In genomic region chr3:60048447-60048848, GRCh38 we compare ENCODE assay signal across 14 cellular contexts.
DNase-seq lines count a peak whose midpoint lies in the region; ATAC-seq and TF ChIP-seq lines count a peak whose summit lies in the region.
"Had no signal": no experiment of that assay in that cellular context is flagged by ENCODE, and none has a peak within 500 bp of the region (broad histone marks: within the 10 kb centered on the region; RNA-seq: fewer than 3 reads in every experiment).

No MANE protein-coding gene starts in this region.

- no peaks in the 10 kb centered on the region for H3K27me3 ChIP-seq in CD4-positive, alpha-beta T cell (ENCODE audit: control insufficient read depth, insufficient read depth, low read length)
- no peaks in the 10 kb centered on the region for H3K27me3 ChIP-seq in effector memory CD4-positive, alpha-beta T cell (replicated peaks; ENCODE audit: control insufficient read depth, insufficient read depth, low read length, poor library complexity, severe bottlenecking)
- H3K27me3 ChIP-seq in aorta (ENCODE audit: control insufficient read depth in 1 of 2, insufficient read depth in 2 of 2, low read length in 1 of 2) = no peaks in the 10 kb centered on the region
- no peaks in the 10 kb centered on the region for H3K27me3 ChIP-seq in foreskin keratinocyte
- H3K27me3 ChIP-seq: testis had no signal

- peaks cover 6% of the 10 kb centered on the region for H3K9me3 Mint-ChIP-seq in CD4-positive, alpha-beta T cell
- H3K9me3 Mint-ChIP-seq in T-helper 1 cell treated with Interleukin-12 subunit alpha and Interleukin-12 subunit beta and Interleukin-4 antibody, amounts not matched to agents 30 μg/mL and 1 μg/mL, for 36 hours = peaks cover 45% of the 10 kb centered on the region
- H3K9me3 Mint-ChIP-seq in activated CD8-positive, alpha-beta memory T cell treated with anti-CD3 and anti-CD28 coated beads, Interleukin-2, amount 10 ng/mL, durations not matched to agents 7 days and 5 days (ENCODE audit: low read depth) = no peaks in the 10 kb centered on the region

- peak overlapping the region; percentile 93 for H3K27ac Mint-ChIP-seq in CD4-positive, alpha-beta T cell
- H3K27ac Mint-ChIP-seq in T-helper 1 cell treated with Interleukin-12 subunit alpha and Interleukin-12 subunit beta and Interleukin-4 antibody, amounts not matched to agents 30 μg/mL and 1 μg/mL, for 36 hours = peak overlapping the region; percentile 92
- peak overlapping the region; percentile 66 for H3K27ac Mint-ChIP-seq in activated CD8-positive, alpha-beta memory T cell treated with anti-CD3 and anti-CD28 coated beads, Interleukin-2, amount 10 ng/mL, durations not matched to agents 7 days and 5 days
- H3K27ac Mint-ChIP-seq: activated B cell treated with CpG ODN at 0.5 μM for 24 hours, nephron had no signal

- peaks cover 6% of the 10 kb centered on the region for H3K9me3 ChIP-seq in CD4-positive, alpha-beta T cell (ENCODE audit: control insufficient read depth, low read length)
- no peaks in the 10 kb centered on the region for H3K9me3 ChIP-seq in effector memory CD4-positive, alpha-beta T cell (ENCODE audit: control insufficient read depth, low read length)
- H3K9me3 ChIP-seq in aorta (ENCODE audit: control insufficient read depth, low read length) = no peaks in the 10 kb centered on the region
- H3K9me3 ChIP-seq: psoas muscle, testis had no signal

- peak overlapping the region; percentile 59 for H3K27ac ChIP-seq in CD4-positive, alpha-beta T cell (ENCODE audit: low read depth, low read length)
- peak overlapping the region; percentile 61 for H3K27ac ChIP-seq in effector memory CD4-positive, alpha-beta T cell (ENCODE audit: insufficient read depth, low read length, poor library complexity, severe bottlenecking)
- no peak overlapping the region for H3K27ac ChIP-seq in aorta (ENCODE audit: low read depth in 1 of 2, low read length in 2 of 2)
- H3K27ac ChIP-seq in foreskin keratinocyte = no peak overlapping the region
- H3K27ac ChIP-seq: psoas muscle, testis had no signal

- TF ChIP-seq CTCF in CD4-positive, alpha-beta T cell (IDR thresholded peaks at IDR 0.05) = no peak
- no peak for TF ChIP-seq CTCF in foreskin keratinocyte (conservative IDR thresholded peaks at IDR 0.05)

- peaks cover 77% of the 10 kb centered on the region for H3K36me3 Mint-ChIP-seq in CD4-positive, alpha-beta T cell (ENCODE audit: low read depth)
- H3K36me3 Mint-ChIP-seq in T-helper 1 cell treated with Interleukin-12 subunit alpha and Interleukin-12 subunit beta and Interleukin-4 antibody, amounts not matched to agents 30 μg/mL and 1 μg/mL, for 36 hours (ENCODE audit: low read depth) = peaks cover 50% of the 10 kb centered on the region
- peaks cover 15% of the 10 kb centered on the region for H3K36me3 Mint-ChIP-seq in activated CD8-positive, alpha-beta memory T cell treated with anti-CD3 and anti-CD28 coated beads, Interleukin-2, amount 10 ng/mL, durations not matched to agents 7 days and 5 days

- H3K27me3 Mint-ChIP-seq in CD4-positive, alpha-beta T cell = no peaks in the 10 kb centered on the region
- no peaks in the 10 kb centered on the region for H3K27me3 Mint-ChIP-seq in T-helper 1 cell treated with Interleukin-12 subunit alpha and Interleukin-12 subunit beta and Interleukin-4 antibody, amounts not matched to agents 30 μg/mL and 1 μg/mL, for 36 hours (ENCODE audit: low read depth)
- no peaks in the 10 kb centered on the region for H3K27me3 Mint-ChIP-seq in activated CD8-positive, alpha-beta memory T cell treated with anti-CD3 and anti-CD28 coated beads, Interleukin-2, amount 10 ng/mL, durations not matched to agents 7 days and 5 days
- H3K27me3 Mint-ChIP-seq: activated B cell treated with CpG ODN at 0.5 μM for 24 hours had no signal

- H3K4me3 ChIP-seq in effector memory CD4-positive, alpha-beta T cell (ENCODE audit: insufficient read depth, low read depth, low read length, poor library complexity, severe bottlenecking) = peak overlapping the region; percentile 16
- H3K4me3 ChIP-seq in aorta (ENCODE audit: low read length in 2 of 2) = no peak overlapping the region
- H3K4me3 ChIP-seq: psoas muscle, testis had no signal

- H3K4me3 Mint-ChIP-seq in CD4-positive, alpha-beta T cell = peak overlapping the region; percentile 76
- peak overlapping the region; percentile 68 for H3K4me3 Mint-ChIP-seq in T-helper 1 cell treated with Interleukin-12 subunit alpha and Interleukin-12 subunit beta and Interleukin-4 antibody, amounts not matched to agents 30 μg/mL and 1 μg/mL, for 36 hours
- no peak overlapping the region for H3K4me3 Mint-ChIP-seq in activated CD8-positive, alpha-beta memory T cell treated with anti-CD3 and anti-CD28 coated beads, Interleukin-2, amount 10 ng/mL, durations not matched to agents 7 days and 5 days
- H3K4me3 Mint-ChIP-seq: activated B cell treated with CpG ODN at 0.5 μM for 24 hours, nephron had no signal

- H3K36me3 ChIP-seq in effector memory CD4-positive, alpha-beta T cell (ENCODE audit: control insufficient read depth, insufficient read depth, low read length) = no peaks in the 10 kb centered on the region
- H3K36me3 ChIP-seq in aorta (ENCODE audit: control insufficient read depth in 1 of 2, insufficient read depth in 2 of 2, low read length in 1 of 2) = no peaks in the 10 kb centered on the region

- WGBS in aorta, 2 donors = 87 to 96% methylated on average over 12 of the region's 12 CpGs

- CTCF ChIA-PET in CD4-positive, alpha-beta T cell (lab: Charles Lee) = interaction anchor here (1.8 kb wide), 1 partner anchor 17 kb away, joined by 4 read pairs; no protein-coding TSS in a partner anchor
- CTCF ChIA-PET in activated CD8-positive, alpha-beta memory T cell treated with anti-CD3 and anti-CD28 coated beads, Interleukin-2, amount 10 ng/mL, durations not matched to agents 7 days and 5 days (lab: Charles Lee) = interaction anchor here (0.6 kb wide), 1 partner anchor 14 kb away, joined by 3 read pairs; no protein-coding TSS in a partner anchor

- ATAC-seq in CD4-positive, alpha-beta T cell (ENCODE audit: poor library complexity) = peak; percentile 84
- peak; percentile 53 for ATAC-seq in activated CD8-positive, alpha-beta memory T cell treated with anti-CD3 and anti-CD28 coated beads, Interleukin-2, amount 10 ng/mL, durations not matched to agents 7 days and 5 days
- ATAC-seq in aorta (ENCODE audit: low FRiP score) (no peak), foreskin keratinocyte (no peak), GM18511 (IDR thresholded peaks at IDR 0.05; ENCODE audit: unreplicated experiment) (no peak)
- ATAC-seq: psoas muscle had no signal

- peaks cover 91% of the 10 kb centered on the region for H3K4me1 Mint-ChIP-seq in CD4-positive, alpha-beta T cell (ENCODE audit: low read depth)
- H3K4me1 Mint-ChIP-seq in T-helper 1 cell treated with Interleukin-12 subunit alpha and Interleukin-12 subunit beta and Interleukin-4 antibody, amounts not matched to agents 30 μg/mL and 1 μg/mL, for 36 hours (ENCODE audit: low read depth) = peaks cover 69% of the 10 kb centered on the region
- peaks cover 29% of the 10 kb centered on the region for H3K4me1 Mint-ChIP-seq in activated CD8-positive, alpha-beta memory T cell treated with anti-CD3 and anti-CD28 coated beads, Interleukin-2, amount 10 ng/mL, durations not matched to agents 7 days and 5 days
- H3K4me1 Mint-ChIP-seq: activated B cell treated with CpG ODN at 0.5 μM for 24 hours had no signal

- intact Hi-C loops in CD4-positive, alpha-beta T cell (cut with DNase I, micrococcal nuclease) = loop anchor here in 1 of 2 experiments (1.0 to 2.0 kb wide), 2 partner anchors 32 to 38 kb away; no protein-coding TSS in a partner anchor
- intact Hi-C loops in aorta (cut with DNase I) = no loop called here

- peak in 6 of 10 experiments; percentile 15 to 38 (median 20) for DNase-seq in CD4-positive, alpha-beta T cell
- DNase-seq in activated CD8-positive, alpha-beta memory T cell treated with anti-CD3 and anti-CD28 coated beads, Interleukin-2, amount 10 ng/mL, durations not matched to agents 7 days and 5 days = peak; percentile 42
- DNase-seq in effector memory CD4-positive, alpha-beta T cell = no peak
- DNase-seq in aorta (no peak), foreskin keratinocyte (no peak), GF-D8 (lab: John Stamatoyannopoulos, UW) (no peak)
- DNase-seq: activated B cell treated with CpG ODN at 0.5 μM for 24 hours, Karpas-422, NCI-H1105 treated with DMSO at 0.1 percent for 48 hours, psoas muscle, testis had no signal

- peaks cover 6% of the 10 kb centered on the region for H3K4me1 ChIP-seq in effector memory CD4-positive, alpha-beta T cell (ENCODE audit: control insufficient read depth, insufficient read depth, low read length, poor library complexity, severe bottlenecking)
- no peaks in the 10 kb centered on the region for H3K4me1 ChIP-seq in aorta (ENCODE audit: control insufficient read depth in 1 of 2, insufficient read depth in 2 of 2, low read length in 2 of 2)
- H3K4me1 ChIP-seq in foreskin keratinocyte = peaks cover 6% of the 10 kb centered on the region
- H3K4me1 ChIP-seq: psoas muscle, testis had no signal

- POLR2A ChIA-PET in CD4-positive, alpha-beta T cell (lab: Charles Lee) = interaction anchor here (0.8 to 2.0 kb wide), 8 partner anchors 10 to 38 kb away, joined by 3 to 16 read pairs (median 4); no protein-coding TSS in a partner anchor

Comparison
In these comparisons a context has a peak if more than half of its experiments do, and no peak if none do; other contexts are left out.
1. ATAC-seq: peak in CD4-positive, alpha-beta T cell (single experiment) and activated CD8-positive, alpha-beta memory T cell treated with anti-CD3 and anti-CD28 coated beads, Interleukin-2, amount 10 ng/mL, durations not matched to agents 7 days and 5 days (single experiment); none in aorta (single experiment), foreskin keratinocyte (single experiment) and GM18511 (single experiment).
2. DNase-seq: peak in CD4-positive, alpha-beta T cell (6 of 10) and activated CD8-positive, alpha-beta memory T cell treated with anti-CD3 and anti-CD28 coated beads, Interleukin-2, amount 10 ng/mL, durations not matched to agents 7 days and 5 days (single experiment); none in effector memory CD4-positive, alpha-beta T cell (0 of 3), aorta (0 of 2), foreskin keratinocyte (0 of 2) and GF-D8 (single experiment).
3. H3K27ac ChIP-seq: peak in CD4-positive, alpha-beta T cell (single experiment) and effector memory CD4-positive, alpha-beta T cell (single experiment); none in aorta (0 of 2) and foreskin keratinocyte (single experiment).
4. Peak in every context shown above with its lines, with median percentiles within 50 percentile points of each other: H3K27ac Mint-ChIP-seq.